1 cellular context compared by ENCODE assay signal in the genomic region with DNA sequence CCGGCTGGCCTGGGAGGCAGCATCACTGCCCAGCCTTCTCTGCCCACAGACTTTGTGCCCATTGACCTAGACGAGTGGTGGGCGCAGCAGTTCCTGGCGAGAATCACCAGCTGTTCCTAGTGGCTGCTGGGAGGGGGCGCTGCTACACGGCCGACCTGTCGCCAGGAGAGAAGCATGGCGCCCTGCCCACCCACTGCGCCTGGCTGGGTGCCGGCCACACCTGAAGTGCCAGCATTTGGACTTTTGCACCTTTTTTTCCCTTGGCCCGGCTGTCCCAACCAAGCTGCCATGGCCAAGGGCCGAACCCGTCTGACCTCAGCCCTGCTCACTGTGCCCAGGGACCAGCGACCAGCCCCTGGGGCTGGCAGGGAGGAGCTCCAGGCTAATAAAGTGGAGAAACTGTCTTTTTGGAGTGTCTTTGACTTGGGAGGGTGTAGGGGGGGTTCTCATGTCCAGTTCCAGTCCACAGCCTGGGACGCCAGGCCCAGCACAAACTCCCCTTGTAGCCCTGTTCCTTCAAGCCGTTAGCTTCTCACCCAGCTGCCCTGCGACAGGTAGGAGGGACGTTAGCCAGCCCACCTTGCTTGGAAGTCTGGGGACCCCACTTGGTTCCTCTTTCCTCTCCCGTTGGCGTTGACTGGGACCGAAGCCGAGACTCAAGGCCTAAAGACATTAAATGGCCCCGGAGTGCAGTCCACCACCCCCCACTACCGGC.
TF ChIP-seq lines count a peak whose summit lies in the region.

No MANE protein-coding gene starts in this region.

TF ChIP-seq in HepG2, 621 proteins besides CTCF, POLR2A, EP300 and RAD21 (continued from another document and continues in another):
- no peak; the same call in none of the 2 replicates for TF ChIP-seq UBTF (CRISPR knock-in tag; IDR thresholded peaks at IDR 0.05)
- no peak for TF ChIP-seq BHLHE40 (IDR thresholded peaks at IDR 0.05; ENCODE audit: low read length)
- no peak for TF ChIP-seq SMYD3 (CRISPR knock-in tag; IDR thresholded peaks at IDR 0.05)
- TF ChIP-seq ZNF678 (CRISPR knock-in tag; IDR thresholded peaks at IDR 0.05): no peak
- no peak for TF ChIP-seq BRCA1 (CRISPR knock-in tag; IDR thresholded peaks at IDR 0.05)
- TF ChIP-seq ZNF335 (CRISPR knock-in tag; IDR thresholded peaks at IDR 0.05): no peak
- TF ChIP-seq, protein P1, sequence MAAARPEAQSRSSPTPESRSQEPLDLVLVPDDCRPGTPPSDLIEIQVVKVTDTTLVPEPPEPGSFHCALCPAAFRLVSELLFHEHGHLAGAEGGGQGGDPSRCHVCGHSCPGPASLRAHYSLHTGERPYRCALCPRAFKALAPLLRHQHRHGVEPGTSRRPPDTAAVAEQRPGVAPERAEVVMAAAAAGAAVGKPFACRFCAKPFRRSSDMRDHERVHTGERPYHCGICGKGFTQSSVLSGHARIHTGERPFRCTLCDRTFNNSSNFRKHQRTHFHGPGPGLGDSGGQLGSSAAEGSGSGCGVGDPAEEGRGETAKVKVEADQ (CRISPR knock-in tag; IDR thresholded peaks at IDR 0.05; ENCODE audit: borderline replicate concordance): no peak
- peak; percentile 81 for TF ChIP-seq ZNF644 (CRISPR knock-in tag; IDR thresholded peaks at IDR 0.05; ENCODE audit: low read depth)
- no peak for TF ChIP-seq ZNF704 (CRISPR knock-in tag; IDR thresholded peaks at IDR 0.05; ENCODE audit: borderline replicate concordance)
- TF ChIP-seq ZMAT3 (CRISPR knock-in tag; conservative IDR thresholded peaks at IDR 0.05): no peak; the same call in 1 of the 2 replicates
- TF ChIP-seq ZNF205 (CRISPR knock-in tag; IDR thresholded peaks at IDR 0.05): no peak
- no peak for TF ChIP-seq KAT7 (CRISPR knock-in tag; IDR thresholded peaks at IDR 0.05; ENCODE audit: borderline replicate concordance)
- TF ChIP-seq ZMYM2 (CRISPR knock-in tag; IDR thresholded peaks at IDR 0.05): no peak
- no peak for TF ChIP-seq ZNF30 (CRISPR knock-in tag; IDR thresholded peaks at IDR 0.05)
- no peak for TF ChIP-seq NFRKB (IDR thresholded peaks at IDR 0.05)
- TF ChIP-seq HIC2 (CRISPR knock-in tag; IDR thresholded peaks at IDR 0.05; ENCODE audit: low read depth): peak; percentile 97
- TF ChIP-seq NONO (IDR thresholded peaks at IDR 0.05): no peak
- TF ChIP-seq NONO (CRISPR knock-in tag; conservative IDR thresholded peaks at IDR 0.05): peak; percentile 44; the same call in 1 of the 2 replicates
- no peak for TF ChIP-seq HOXA5 (CRISPR knock-in tag; IDR thresholded peaks at IDR 0.05)
- TF ChIP-seq ZNF776 (CRISPR knock-in tag; IDR thresholded peaks at IDR 0.05): no peak
- TF ChIP-seq HHEX (CRISPR knock-in tag; IDR thresholded peaks at IDR 0.05): no peak
- TF ChIP-seq MXI1 (IDR thresholded peaks at IDR 0.05; ENCODE audit: borderline replicate concordance, low read depth, low read length): peak; percentile 77; the same call in 1 of the 3 replicates
- TF ChIP-seq, protein P2, sequence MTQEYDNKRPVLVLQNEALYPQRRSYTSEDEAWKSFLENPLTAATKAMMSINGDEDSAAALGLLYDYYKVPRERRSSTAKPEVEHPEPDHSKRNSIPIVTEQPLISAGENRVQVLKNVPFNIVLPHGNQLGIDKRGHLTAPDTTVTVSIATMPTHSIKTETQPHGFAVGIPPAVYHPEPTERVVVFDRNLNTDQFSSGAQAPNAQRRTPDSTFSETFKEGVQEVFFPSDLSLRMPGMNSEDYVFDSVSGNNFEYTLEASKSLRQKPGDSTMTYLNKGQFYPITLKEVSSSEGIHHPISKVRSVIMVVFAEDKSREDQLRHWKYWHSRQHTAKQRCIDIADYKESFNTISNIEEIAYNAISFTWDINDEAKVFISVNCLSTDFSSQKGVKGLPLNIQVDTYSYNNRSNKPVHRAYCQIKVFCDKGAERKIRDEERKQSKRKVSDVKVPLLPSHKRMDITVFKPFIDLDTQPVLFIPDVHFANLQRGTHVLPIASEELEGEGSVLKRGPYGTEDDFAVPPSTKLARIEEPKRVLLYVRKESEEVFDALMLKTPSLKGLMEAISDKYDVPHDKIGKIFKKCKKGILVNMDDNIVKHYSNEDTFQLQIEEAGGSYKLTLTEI (CRISPR knock-in tag; conservative IDR thresholded peaks at IDR 0.05): no peak
- no peak for TF ChIP-seq RARG (CRISPR knock-in tag; IDR thresholded peaks at IDR 0.05; ENCODE audit: low read depth)
- no peak for TF ChIP-seq ZNF687 (CRISPR knock-in tag; IDR thresholded peaks at IDR 0.05)
- no peak for TF ChIP-seq PRDM4 (CRISPR knock-in tag; IDR thresholded peaks at IDR 0.05; ENCODE audit: borderline replicate concordance)
- TF ChIP-seq CBFB (CRISPR knock-in tag; IDR thresholded peaks at IDR 0.05): no peak
- TF ChIP-seq, protein P3, sequence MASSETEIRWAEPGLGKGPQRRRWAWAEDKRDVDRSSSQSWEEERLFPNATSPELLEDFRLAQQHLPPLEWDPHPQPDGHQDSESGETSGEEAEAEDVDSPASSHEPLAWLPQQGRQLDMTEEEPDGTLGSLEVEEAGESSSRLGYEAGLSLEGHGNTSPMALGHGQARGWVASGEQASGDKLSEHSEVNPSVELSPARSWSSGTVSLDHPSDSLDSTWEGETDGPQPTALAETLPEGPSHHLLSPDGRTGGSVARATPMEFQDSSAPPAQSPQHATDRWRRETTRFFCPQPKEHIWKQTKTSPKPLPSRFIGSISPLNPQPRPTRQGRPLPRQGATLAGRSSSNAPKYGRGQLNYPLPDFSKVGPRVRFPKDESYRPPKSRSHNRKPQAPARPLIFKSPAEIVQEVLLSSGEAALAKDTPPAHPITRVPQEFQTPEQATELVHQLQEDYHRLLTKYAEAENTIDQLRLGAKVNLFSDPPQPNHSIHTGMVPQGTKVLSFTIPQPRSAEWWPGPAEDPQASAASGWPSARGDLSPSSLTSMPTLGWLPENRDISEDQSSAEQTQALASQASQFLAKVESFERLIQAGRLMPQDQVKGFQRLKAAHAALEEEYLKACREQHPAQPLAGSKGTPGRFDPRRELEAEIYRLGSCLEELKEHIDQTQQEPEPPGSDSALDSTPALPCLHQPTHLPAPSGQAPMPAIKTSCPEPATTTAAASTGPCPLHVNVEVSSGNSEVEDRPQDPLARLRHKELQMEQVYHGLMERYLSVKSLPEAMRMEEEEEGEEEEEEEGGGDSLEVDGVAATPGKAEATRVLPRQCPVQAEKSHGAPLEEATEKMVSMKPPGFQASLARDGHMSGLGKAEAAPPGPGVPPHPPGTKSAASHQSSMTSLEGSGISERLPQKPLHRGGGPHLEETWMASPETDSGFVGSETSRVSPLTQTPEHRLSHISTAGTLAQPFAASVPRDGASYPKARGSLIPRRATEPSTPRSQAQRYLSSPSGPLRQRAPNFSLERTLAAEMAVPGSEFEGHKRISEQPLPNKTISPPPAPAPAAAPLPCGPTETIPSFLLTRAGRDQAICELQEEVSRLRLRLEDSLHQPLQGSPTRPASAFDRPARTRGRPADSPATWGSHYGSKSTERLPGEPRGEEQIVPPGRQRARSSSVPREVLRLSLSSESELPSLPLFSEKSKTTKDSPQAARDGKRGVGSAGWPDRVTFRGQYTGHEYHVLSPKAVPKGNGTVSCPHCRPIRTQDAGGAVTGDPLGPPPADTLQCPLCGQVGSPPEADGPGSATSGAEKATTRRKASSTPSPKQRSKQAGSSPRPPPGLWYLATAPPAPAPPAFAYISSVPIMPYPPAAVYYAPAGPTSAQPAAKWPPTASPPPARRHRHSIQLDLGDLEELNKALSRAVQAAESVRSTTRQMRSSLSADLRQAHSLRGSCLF (CRISPR knock-in tag; IDR thresholded peaks at IDR 0.05; ENCODE audit: borderline replicate concordance): no peak
- TF ChIP-seq ZNF275 (CRISPR knock-in tag; IDR thresholded peaks at IDR 0.05; ENCODE audit: borderline replicate concordance): 0 out of 2 replicates have a peak, but pooled peaks have one; percentile 13
- TF ChIP-seq ZNF724P (CRISPR knock-in tag; IDR thresholded peaks at IDR 0.05; ENCODE audit: borderline replicate concordance): no peak
